In genomic region chr3:72444642-72445223, GRCh38 we compare ENCODE assay signal across 9 cellular contexts. TPM values are rescaled to one million over a fixed set of nuclear protein-coding genes. Genes with fewer than 3 reads are reported as not detected.
DNase-seq lines count a peak whose midpoint lies in the region; ATAC-seq, FAIRE-seq and TF ChIP-seq lines count a peak whose summit lies in the region.
"Had no signal": no experiment of that assay in that cellular context is flagged by ENCODE, and none has a peak within 500 bp of the region (broad histone marks: within the 10 kb centered on the region; RNA-seq: fewer than 3 reads in every experiment).

No MANE protein-coding gene starts in this region.

- peak overlapping the region; percentile 97 to 98 (median 97) for H3K4me3 Mint-ChIP-seq in nephron

- H3K36me3 ChIP-seq in DND-41 (ENCODE audit: insufficient read depth, low read length): peaks cover 12% of the 10 kb centered on the region
- H3K36me3 ChIP-seq in MG63: peaks cover 4% of the 10 kb centered on the region
- no peaks in the 10 kb centered on the region for H3K36me3 ChIP-seq in bronchial epithelial cell (ENCODE audit: control insufficient read depth, insufficient read depth, low read length)

- H3K9me3 ChIP-seq in DND-41 (ENCODE audit: insufficient read depth, low read length, severe bottlenecking) (no peaks in the 10 kb centered on the region), MG63 (no peaks in the 10 kb centered on the region)

- peaks cover 19% of the 10 kb centered on the region for H3K36me3 Mint-ChIP-seq in nephron (ENCODE audit: low read depth)

- H3K4me3 ChIP-seq in DND-41 (ENCODE audit: low read depth in 1 of 2, low read length in 2 of 2): peak overlapping the region in 1 of 2 experiments; percentile 78; a peak in 1 of 4 replicates
- H3K4me3 ChIP-seq in MG63: peak overlapping the region; percentile 63
- H3K4me3 ChIP-seq in bronchial epithelial cell (ENCODE audit: low read depth, low read length): no peak overlapping the region

- peaks cover 47% of the 10 kb centered on the region for H3K4me1 Mint-ChIP-seq in nephron

- CTCF ChIA-PET in HEK293T (lab: Yijun Ruan, JAX): no interaction called here

- POLR2A ChIA-PET in HEK293T (lab: Yijun Ruan, JAX): no interaction called here

- H3K27me3 ChIP-seq in DND-41 (ENCODE audit: insufficient read depth, low read length, poor library complexity) (no peaks in the 10 kb centered on the region), MG63 (no peaks in the 10 kb centered on the region), bronchial epithelial cell (ENCODE audit: control insufficient read depth, insufficient read depth, low read length) (no peaks in the 10 kb centered on the region)

- no peak overlapping the region for H2AFZ ChIP-seq in DND-41 (ENCODE audit: low read depth, low read length)

- H3K9ac ChIP-seq in DND-41 (ENCODE audit: low read depth, low read length): no peak overlapping the region

- peaks cover 56% of the 10 kb centered on the region; the same call in 1 of the 2 replicates for H4K20me1 ChIP-seq in DND-41 (ENCODE audit: insufficient read depth, low read length)

- ATAC-seq in DND-41 (ENCODE audit: insufficient read depth, low read depth): peak; percentile 28; the same call in 1 of the 3 replicates

- H3K27ac ChIP-seq in DND-41 (ENCODE audit: low read length): no peak overlapping the region

- H3K4me1 ChIP-seq in DND-41 (ENCODE audit: insufficient read depth, low read length): peaks cover 44% of the 10 kb centered on the region

- H3K79me2 ChIP-seq in DND-41 (ENCODE audit: insufficient read depth, low read length): peaks cover 71% of the 10 kb centered on the region

- TF ChIP-seq CTCF in DND-41 (IDR thresholded peaks at IDR 0.05; ENCODE audit: borderline replicate concordance, extremely low read depth, low read length, poor library complexity, severe bottlenecking) (no peak), bronchial epithelial cell (IDR thresholded peaks at IDR 0.05; ENCODE audit: insufficient read depth, low read length, severe bottlenecking) (no peak), nephron (IDR thresholded peaks at IDR 0.05; ENCODE audit: unreplicated experiment in 3 of 3) (no peak)

- DNase-seq in DND-41 (no peak), MG63 (no peak), bronchial epithelial cell (ENCODE audit: low read depth) (peak; percentile 40), EL (no peak), HEK293T (ENCODE audit: extremely low spot score) (no peak), NCI-H1048 (lab: John Stamatoyannopoulos, UW) (no peak), A172 (ENCODE audit: low spot score) (no peak)
- DNase-seq: H7 had no signal

- peaks cover 5% of the 10 kb centered on the region for H3K27me3 Mint-ChIP-seq in nephron (ENCODE audit: low read depth)

- peak overlapping the region; percentile 76 for H3K4me2 ChIP-seq in DND-41 (ENCODE audit: insufficient read depth, low read length)

- no peak overlapping the region for H3K27ac Mint-ChIP-seq in nephron

- FAIRE-seq in bronchial epithelial cell (lab: Jason Lieb, UNC): no peak

- no peaks in the 10 kb centered on the region for H3K9me3 Mint-ChIP-seq in nephron

TF ChIP-seq in HEK293T, 16 proteins besides CTCF, POLR2A, EP300 and RAD21:
- TF ChIP-seq SP1 (IDR thresholded peaks at IDR 0.05) (no peak), TARDBP (IDR thresholded peaks at IDR 0.05) (no peak)

RNA-seq across cellular contexts. Expression of gene RYBP, which starts 1.7 kb away (rescaled TPM):
- total RNA-seq in MG63 (2014; rRNA removed; shearing (Covaris generic); ENCODE audit: low replicate concordance): 3.6 and 3.8 TPM in 2 replicates
- total RNA-seq in bronchial epithelial cell: 6.1 TPM in 2 replicates
- total RNA-seq in A172 (2014; rRNA removed; shearing (Covaris generic)): 3.9 and 5.0 TPM in 2 replicates
